ENCODE assay signal across 1 cellular context in the genomic region with DNA sequence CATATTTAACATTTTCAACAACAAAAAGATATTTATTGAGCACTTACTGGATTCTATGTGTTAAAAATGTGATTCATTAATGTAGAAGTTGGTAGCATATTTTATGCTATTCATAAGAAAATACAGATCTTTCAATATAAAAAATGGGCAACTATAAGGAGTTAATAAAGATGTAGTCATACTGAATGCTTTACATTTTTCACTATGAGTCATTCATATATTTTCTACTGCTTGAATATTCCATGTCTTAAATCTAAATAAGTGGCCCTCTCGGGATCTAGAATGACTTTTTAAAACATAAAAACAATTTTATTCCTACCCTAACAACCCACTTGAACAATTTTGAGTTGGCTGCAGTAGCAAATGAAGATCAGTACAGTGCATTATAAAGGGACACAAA.
TF ChIP-seq lines count a peak whose summit lies in the region.

No MANE protein-coding gene starts in this region.

TF ChIP-seq in SK-N-SH treated with all-trans-retinoic acid at 6 μM for 48 hours, 23 proteins besides CTCF, POLR2A, EP300 and RAD21 (continued from another document):
- TF ChIP-seq, protein P1, sequence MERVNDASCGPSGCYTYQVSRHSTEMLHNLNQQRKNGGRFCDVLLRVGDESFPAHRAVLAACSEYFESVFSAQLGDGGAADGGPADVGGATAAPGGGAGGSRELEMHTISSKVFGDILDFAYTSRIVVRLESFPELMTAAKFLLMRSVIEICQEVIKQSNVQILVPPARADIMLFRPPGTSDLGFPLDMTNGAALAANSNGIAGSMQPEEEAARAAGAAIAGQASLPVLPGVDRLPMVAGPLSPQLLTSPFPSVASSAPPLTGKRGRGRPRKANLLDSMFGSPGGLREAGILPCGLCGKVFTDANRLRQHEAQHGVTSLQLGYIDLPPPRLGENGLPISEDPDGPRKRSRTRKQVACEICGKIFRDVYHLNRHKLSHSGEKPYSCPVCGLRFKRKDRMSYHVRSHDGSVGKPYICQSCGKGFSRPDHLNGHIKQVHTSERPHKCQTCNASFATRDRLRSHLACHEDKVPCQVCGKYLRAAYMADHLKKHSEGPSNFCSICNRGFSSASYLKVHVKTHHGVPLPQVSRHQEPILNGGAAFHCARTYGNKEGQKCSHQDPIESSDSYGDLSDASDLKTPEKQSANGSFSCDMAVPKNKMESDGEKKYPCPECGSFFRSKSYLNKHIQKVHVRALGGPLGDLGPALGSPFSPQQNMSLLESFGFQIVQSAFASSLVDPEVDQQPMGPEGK (CRISPR knock-in tag; IDR thresholded peaks at IDR 0.05; ENCODE audit: borderline replicate concordance), result no peak
- TF ChIP-seq SNAI2 (CRISPR knock-in tag; IDR thresholded peaks at IDR 0.05), result no peak
- TF ChIP-seq GLIS3 (CRISPR knock-in tag; IDR thresholded peaks at IDR 0.05), result no peak
- TF ChIP-seq ISL1 (CRISPR knock-in tag; IDR thresholded peaks at IDR 0.05), result no peak; the same call in 1 of the 2 replicates
- no peak for TF ChIP-seq ZFP3 (CRISPR knock-in tag; IDR thresholded peaks at IDR 0.05)
- no peak for TF ChIP-seq BACH2 (CRISPR knock-in tag; IDR thresholded peaks at IDR 0.05; ENCODE audit: borderline replicate concordance)
